Comparison of ENCODE assay signal across 8 cellular contexts in genomic region chr2:150528861-150529801, GRCh38. TPM values are rescaled to one million over a fixed set of nuclear protein-coding genes. Genes with fewer than 3 reads are reported as not detected.
DNase-seq lines count a peak whose midpoint lies in the region; ATAC-seq and TF ChIP-seq lines count a peak whose summit lies in the region.

No MANE protein-coding gene starts in this region.

- H3K4me1 Mint-ChIP-seq in nephron (peaks cover 11% of the 10 kb centered on the region), endothelial cell (ENCODE audit: unreplicated experiment) (no peaks in the 10 kb centered on the region)
- peaks cover 0 to 6% (median 0%) of the 10 kb centered on the region in 7 donors for H3K4me1 Mint-ChIP-seq in naive thymus-derived CD4-positive, alpha-beta T cell

- peak; percentile 12 for DNase-seq in SK-MEL-5 (ENCODE audit: low read depth, low spot score)
- DNase-seq in mucosa of gallbladder (ENCODE audit: low spot score): no peak
- no peak for DNase-seq in naive thymus-derived CD4-positive, alpha-beta T cell
- no peak for DNase-seq in endothelial cell (ENCODE audit: low spot score)
- DNase-seq in stimulated activated CD4-positive, alpha-beta T cell treated with anti-CD3 and anti-CD28 coated beads, Interleukin-1b, Interleukin-23, amount 100 ng/mL, for 48 hours: no peak

- peak; percentile 99 for ATAC-seq in GM19023 (IDR thresholded peaks at IDR 0.05; ENCODE audit: unreplicated experiment)
- peak; percentile 92 for ATAC-seq in HG03039 (IDR thresholded peaks at IDR 0.05; ENCODE audit: unreplicated experiment)
- ATAC-seq in naive thymus-derived CD4-positive, alpha-beta T cell: no peak

- no peaks in the 10 kb centered on the region for H3K4me1 ChIP-seq in naive thymus-derived CD4-positive, alpha-beta T cell (ENCODE audit: control insufficient read depth in 2 of 2, insufficient read depth in 2 of 2, low read length in 2 of 2)

- no peak overlapping the region for H3K4me3 Mint-ChIP-seq in nephron
- H3K4me3 Mint-ChIP-seq in naive thymus-derived CD4-positive, alpha-beta T cell: no peak overlapping the region
- H3K4me3 Mint-ChIP-seq in endothelial cell (ENCODE audit: unreplicated experiment): no peak overlapping the region

- in situ Hi-C loops in SK-MEL-5 (cut with HindIII; ENCODE audit: low pct_unique_long_range_greater_than_20kb, low sequenced_read_pairs): no loop called here

- CTCF ChIA-PET in naive thymus-derived CD4-positive, alpha-beta T cell (lab: Charles Lee): no interaction called here

- no peaks in the 10 kb centered on the region for H3K36me3 ChIP-seq in naive thymus-derived CD4-positive, alpha-beta T cell (ENCODE audit: control insufficient read depth in 2 of 3, insufficient read depth in 3 of 3, low read length in 3 of 3)

- TF ChIP-seq CTCF in nephron (IDR thresholded peaks at IDR 0.05; ENCODE audit: unreplicated experiment in 3 of 3): no peak
- TF ChIP-seq CTCF in endothelial cell (IDR thresholded peaks at IDR 0.05; ENCODE audit: unreplicated experiment): no peak

- H3K27ac ChIP-seq in naive thymus-derived CD4-positive, alpha-beta T cell (ENCODE audit: low read depth, low read length): no peak overlapping the region

- no peaks in the 10 kb centered on the region for H3K9me3 Mint-ChIP-seq in nephron
- H3K9me3 Mint-ChIP-seq in naive thymus-derived CD4-positive, alpha-beta T cell: peaks cover 0 to 4% (median 0%) of the 10 kb centered on the region in 11 donors
- H3K9me3 Mint-ChIP-seq in endothelial cell (ENCODE audit: unreplicated experiment): no peaks in the 10 kb centered on the region

- H3K27me3 Mint-ChIP-seq in nephron (ENCODE audit: low read depth) (no peaks in the 10 kb centered on the region), endothelial cell (ENCODE audit: unreplicated experiment) (no peaks in the 10 kb centered on the region)
- H3K27me3 Mint-ChIP-seq in naive thymus-derived CD4-positive, alpha-beta T cell: peaks cover 0 to 7% (median 0%) of the 10 kb centered on the region in 5 donors

- intact Hi-C loops in naive thymus-derived CD4-positive, alpha-beta T cell (cut with micrococcal nuclease): no loop called here

- H3K36me3 Mint-ChIP-seq in nephron (ENCODE audit: low read depth) (no peaks in the 10 kb centered on the region), endothelial cell (ENCODE audit: low read depth, unreplicated experiment) (no peaks in the 10 kb centered on the region)
- no peaks in the 10 kb centered on the region for H3K36me3 Mint-ChIP-seq in naive thymus-derived CD4-positive, alpha-beta T cell

- H3K9me3 ChIP-seq in naive thymus-derived CD4-positive, alpha-beta T cell (ENCODE audit: control insufficient read depth in 2 of 3, low read length in 3 of 3): no peaks in the 10 kb centered on the region

- H3K4me3 ChIP-seq in naive thymus-derived CD4-positive, alpha-beta T cell (ENCODE audit: low read length): no peak overlapping the region

- H3K27ac Mint-ChIP-seq in nephron: peak overlapping the region; percentile 8 to 38 (median 15)
- H3K27ac Mint-ChIP-seq in naive thymus-derived CD4-positive, alpha-beta T cell: no peak overlapping the region
- H3K27ac Mint-ChIP-seq in endothelial cell (ENCODE audit: unreplicated experiment): no peak overlapping the region

- no peaks in the 10 kb centered on the region for H3K27me3 ChIP-seq in naive thymus-derived CD4-positive, alpha-beta T cell (ENCODE audit: control insufficient read depth in 2 of 2, insufficient read depth in 2 of 2, low read length in 2 of 2)

- POLR2A ChIA-PET in naive thymus-derived CD4-positive, alpha-beta T cell (lab: Charles Lee): no interaction called here

RNA-seq across cellular contexts. Expression of gene RND3, which starts 41.7 kb away (rescaled TPM):
- 13.2 and 13.3 TPM in 2 replicates for total RNA-seq in SK-MEL-5 (2014; rRNA removed; shearing (Covaris generic))
- 9.7 and 17.6 TPM in 2 replicates for polyA plus RNA-seq in SK-MEL-5 (2015; cell fraction: cytosol; rRNA removed)
- 25.0 and 25.3 TPM in 2 replicates for polyA plus RNA-seq in SK-MEL-5 (2015; cell fraction: nucleus; rRNA removed)
- total RNA-seq in mucosa of gallbladder (39.7 TPM), endothelial cell (ENCODE audit: unreplicated experiment) (2.9 TPM)
- total RNA-seq in naive thymus-derived CD4-positive, alpha-beta T cell: not detected
- not detected for polyA plus RNA-seq in naive thymus-derived CD4-positive, alpha-beta T cell

Comparison
In these comparisons a context has a peak if more than half of its experiments do, and no peak if none do; other contexts are left out.
1. H3K27ac Mint-ChIP-seq: peak in nephron (3 of 3); none in naive thymus-derived CD4-positive, alpha-beta T cell (0 of 9) and endothelial cell (single experiment).